ENCODE assay signal across 11 cellular contexts in genomic region chr19:8739291-8740065, GRCh38. TPM values are rescaled to one million over a fixed set of nuclear protein-coding genes. Genes with fewer than 3 reads are reported as not detected.
"Had no signal": no experiment of that assay in that cellular context is flagged by ENCODE, and none has a peak within 500 bp of the region (broad histone marks: within the 10 kb centered on the region; RNA-seq: fewer than 3 reads in every experiment).

No MANE protein-coding gene starts in this region.

RNA-seq across cellular contexts. Expression of gene OR2Z1, which starts 18.0 kb away (rescaled TPM):
- total RNA-seq: OCI-LY7, PC-3, PC-9, Peyer's patch, Right ventricle myocardium inferior, Right ventricle myocardium superior, RPMI7951, SJCRH30, SJSA1, SK-MEL-5 had no signal
- polyA plus RNA-seq: SK-N-SH had no signal

RNA-seq across cellular contexts. Expression of gene ACTL9, which starts 40.9 kb away (rescaled TPM):
- total RNA-seq: OCI-LY7, PC-3, PC-9, Peyer's patch, Right ventricle myocardium inferior, Right ventricle myocardium superior, RPMI7951, SJCRH30, SJSA1, SK-MEL-5 had no signal
- polyA plus RNA-seq: SK-N-SH had no signal
